In the genomic region with DNA sequence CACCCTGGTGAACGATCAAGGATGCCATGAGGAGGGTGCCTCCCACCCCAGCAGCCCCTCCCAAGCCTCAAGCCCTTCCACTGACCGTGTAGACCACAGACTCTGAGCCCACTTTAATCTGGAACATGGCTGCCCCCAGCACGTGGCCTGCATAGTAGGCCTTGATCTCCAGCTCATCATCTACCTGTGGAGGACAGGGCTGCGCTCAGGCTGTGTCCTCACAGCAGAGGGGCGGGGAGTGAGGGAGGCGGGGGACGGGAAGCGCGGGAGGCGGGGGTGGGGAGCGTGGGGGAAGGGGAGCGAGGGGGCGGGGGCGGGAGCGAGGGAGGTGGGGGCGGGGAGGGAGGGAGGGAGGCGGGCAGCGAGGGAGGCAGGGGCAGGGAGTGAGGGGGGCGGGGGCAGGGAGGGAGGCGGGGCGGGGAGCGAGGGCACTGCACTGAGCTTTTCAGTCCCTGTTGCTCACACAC, we compare ENCODE assay signal across 1 cellular context.
A peak's percentile ranks its signal among the peaks of the same experiment; 100 is the strongest.
TF ChIP-seq lines count a peak whose summit lies in the region.

No MANE protein-coding gene starts in this region.

TF ChIP-seq in K562, 482 proteins besides CTCF, POLR2A, EP300 and RAD21:
- TF ChIP-seq POLR2AphosphoS2 (IDR thresholded peaks at IDR 0.05; ENCODE audit: low read length): 0 out of 2 replicates have a peak, but pooled peaks have one; percentile 26
- TF ChIP-seq SIN3A (IDR thresholded peaks at IDR 0.05; ENCODE audit: borderline replicate concordance in 2 of 2, control insufficient read depth in 1 of 2, low read depth in 2 of 2, low read length in 2 of 2): 0 out of 4 replicates have a peak, but pooled peaks of 1 of the 2 experiments have one; percentile 17
- TF ChIP-seq MAZ (CRISPR knock-in tag; conservative IDR thresholded peaks at IDR 0.05 in 1 of 2, IDR thresholded peaks at IDR 0.05 in 1 of 2): 0 out of 4 replicates have a peak, but pooled peaks of 1 of the 2 experiments have one; percentile 2
- peak; percentile 72; the same call in 1 of the 2 replicates for TF ChIP-seq ZSCAN29 (IDR thresholded peaks at IDR 0.05)
- 0 out of 2 replicates have a peak, but pooled peaks have one; percentile 27 for TF ChIP-seq MAX (CRISPR knock-in tag; IDR thresholded peaks at IDR 0.05)
- no peak for TF ChIP-seq RFX5 (IDR thresholded peaks at IDR 0.05; ENCODE audit: low read depth, low read length)
- TF ChIP-seq E2F6 (IDR thresholded peaks at IDR 0.05; ENCODE audit: borderline replicate concordance in 1 of 2, extremely low read depth in 1 of 2, insufficient read depth in 1 of 2, insufficient read length in 1 of 2, low read depth in 1 of 2, low read length in 1 of 2, poor library complexity in 1 of 2, severe bottlenecking in 1 of 2): peak in 1 of 2 experiments; percentile 38
- TF ChIP-seq MED1 (CRISPR knock-in tag; IDR thresholded peaks at IDR 0.05; ENCODE audit: borderline replicate concordance): no peak
- TF ChIP-seq, protein P1, sequence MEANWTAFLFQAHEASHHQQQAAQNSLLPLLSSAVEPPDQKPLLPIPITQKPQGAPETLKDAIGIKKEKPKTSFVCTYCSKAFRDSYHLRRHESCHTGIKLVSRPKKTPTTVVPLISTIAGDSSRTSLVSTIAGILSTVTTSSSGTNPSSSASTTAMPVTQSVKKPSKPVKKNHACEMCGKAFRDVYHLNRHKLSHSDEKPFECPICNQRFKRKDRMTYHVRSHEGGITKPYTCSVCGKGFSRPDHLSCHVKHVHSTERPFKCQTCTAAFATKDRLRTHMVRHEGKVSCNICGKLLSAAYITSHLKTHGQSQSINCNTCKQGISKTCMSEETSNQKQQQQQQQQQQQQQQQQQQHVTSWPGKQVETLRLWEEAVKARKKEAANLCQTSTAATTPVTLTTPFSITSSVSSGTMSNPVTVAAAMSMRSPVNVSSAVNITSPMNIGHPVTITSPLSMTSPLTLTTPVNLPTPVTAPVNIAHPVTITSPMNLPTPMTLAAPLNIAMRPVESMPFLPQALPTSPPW (CRISPR knock-in tag; IDR thresholded peaks at IDR 0.05): peak; percentile 79
- peak; percentile 45 for TF ChIP-seq EGR1 (conservative IDR thresholded peaks at IDR 0.05)
- TF ChIP-seq SRSF9 (IDR thresholded peaks at IDR 0.05; ENCODE audit: borderline replicate concordance, low read depth, low read length): no peak
- TF ChIP-seq, protein P2, sequence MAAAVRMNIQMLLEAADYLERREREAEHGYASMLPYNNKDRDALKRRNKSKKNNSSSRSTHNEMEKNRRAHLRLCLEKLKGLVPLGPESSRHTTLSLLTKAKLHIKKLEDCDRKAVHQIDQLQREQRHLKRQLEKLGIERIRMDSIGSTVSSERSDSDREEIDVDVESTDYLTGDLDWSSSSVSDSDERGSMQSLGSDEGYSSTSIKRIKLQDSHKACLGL (CRISPR knock-in tag; IDR thresholded peaks at IDR 0.05; ENCODE audit: borderline replicate concordance, poor library complexity, severe bottlenecking): no peak
- peak; percentile 55 for TF ChIP-seq MYC (IDR thresholded peaks at IDR 0.05; ENCODE audit: low read depth, low read length)
- no peak for TF ChIP-seq MYC (CRISPR knock-in tag; IDR thresholded peaks at IDR 0.05; ENCODE audit: borderline replicate concordance, low read depth)
- TF ChIP-seq TARDBP (IDR thresholded peaks at IDR 0.05): no peak
- peak; percentile 28; the same call in 1 of the 2 replicates for TF ChIP-seq EP400 (IDR thresholded peaks at IDR 0.05)
- no peak for TF ChIP-seq CBX8 (IDR thresholded peaks at IDR 0.05; ENCODE audit: borderline replicate concordance, extremely low read depth, low read depth, low read length, poor library complexity, severe bottlenecking)
- 0 out of 4 replicates have a peak, but pooled peaks of 1 of the 2 experiments have one; percentile 35 for TF ChIP-seq MNT (conservative IDR thresholded peaks at IDR 0.05)
- TF ChIP-seq ZKSCAN1 (IDR thresholded peaks at IDR 0.05; ENCODE audit: low read depth, low read length): peak; percentile 69; the same call in 1 of the 2 replicates
- TF ChIP-seq, protein P3, sequence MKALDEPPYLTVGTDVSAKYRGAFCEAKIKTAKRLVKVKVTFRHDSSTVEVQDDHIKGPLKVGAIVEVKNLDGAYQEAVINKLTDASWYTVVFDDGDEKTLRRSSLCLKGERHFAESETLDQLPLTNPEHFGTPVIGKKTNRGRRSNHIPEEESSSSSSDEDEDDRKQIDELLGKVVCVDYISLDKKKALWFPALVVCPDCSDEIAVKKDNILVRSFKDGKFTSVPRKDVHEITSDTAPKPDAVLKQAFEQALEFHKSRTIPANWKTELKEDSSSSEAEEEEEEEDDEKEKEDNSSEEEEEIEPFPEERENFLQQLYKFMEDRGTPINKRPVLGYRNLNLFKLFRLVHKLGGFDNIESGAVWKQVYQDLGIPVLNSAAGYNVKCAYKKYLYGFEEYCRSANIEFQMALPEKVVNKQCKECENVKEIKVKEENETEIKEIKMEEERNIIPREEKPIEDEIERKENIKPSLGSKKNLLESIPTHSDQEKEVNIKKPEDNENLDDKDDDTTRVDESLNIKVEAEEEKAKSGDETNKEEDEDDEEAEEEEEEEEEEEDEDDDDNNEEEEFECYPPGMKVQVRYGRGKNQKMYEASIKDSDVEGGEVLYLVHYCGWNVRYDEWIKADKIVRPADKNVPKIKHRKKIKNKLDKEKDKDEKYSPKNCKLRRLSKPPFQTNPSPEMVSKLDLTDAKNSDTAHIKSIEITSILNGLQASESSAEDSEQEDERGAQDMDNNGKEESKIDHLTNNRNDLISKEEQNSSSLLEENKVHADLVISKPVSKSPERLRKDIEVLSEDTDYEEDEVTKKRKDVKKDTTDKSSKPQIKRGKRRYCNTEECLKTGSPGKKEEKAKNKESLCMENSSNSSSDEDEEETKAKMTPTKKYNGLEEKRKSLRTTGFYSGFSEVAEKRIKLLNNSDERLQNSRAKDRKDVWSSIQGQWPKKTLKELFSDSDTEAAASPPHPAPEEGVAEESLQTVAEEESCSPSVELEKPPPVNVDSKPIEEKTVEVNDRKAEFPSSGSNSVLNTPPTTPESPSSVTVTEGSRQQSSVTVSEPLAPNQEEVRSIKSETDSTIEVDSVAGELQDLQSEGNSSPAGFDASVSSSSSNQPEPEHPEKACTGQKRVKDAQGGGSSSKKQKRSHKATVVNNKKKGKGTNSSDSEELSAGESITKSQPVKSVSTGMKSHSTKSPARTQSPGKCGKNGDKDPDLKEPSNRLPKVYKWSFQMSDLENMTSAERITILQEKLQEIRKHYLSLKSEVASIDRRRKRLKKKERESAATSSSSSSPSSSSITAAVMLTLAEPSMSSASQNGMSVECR (CRISPR knock-in tag; IDR thresholded peaks at IDR 0.05): 0 out of 2 replicates have a peak, but pooled peaks have one; percentile 1
- TF ChIP-seq GATA2 (CRISPR knock-in tag; IDR thresholded peaks at IDR 0.05): no peak
- peak in 1 of 3 experiments; percentile 81 for TF ChIP-seq YY1 (IDR thresholded peaks at IDR 0.05; ENCODE audit: borderline replicate concordance in 1 of 3, control insufficient read depth in 1 of 3, extremely low read depth in 1 of 3, insufficient read depth in 3 of 3, insufficient read length in 1 of 3, insufficient replicate concordance in 2 of 3, low read depth in 1 of 3, low read length in 2 of 3)
- no peak for TF ChIP-seq MAFG (tag; conservative IDR thresholded peaks at IDR 0.05)
- peak; percentile 13; the same call in 1 of the 2 replicates for TF ChIP-seq HIVEP1 (CRISPR knock-in tag; IDR thresholded peaks at IDR 0.05)
- no peak for TF ChIP-seq E2F4 (CRISPR knock-in tag; IDR thresholded peaks at IDR 0.05; ENCODE audit: low read depth)
